26 cellular contexts compared by ENCODE assay signal in genomic region chr2:45622704-45623103, GRCh38.
"Had no signal": no experiment of that assay in that cellular context is flagged by ENCODE, and none has a peak within 500 bp of the region (broad histone marks: within the 10 kb centered on the region; RNA-seq: fewer than 3 reads in every experiment).

No MANE protein-coding gene starts in this region.

- H3K36me3 ChIP-seq: left ventricle myocardium inferior, pancreas, prostate gland, right atrium auricular region, right lobe of liver, stomach, thyroid gland, transverse colon, upper lobe of left lung, vagina had no signal

- H3K27ac Mint-ChIP-seq: mesothelial cell of epicardium; naive B cell; natural killer cell treated with Interleukin-12 subunit alpha and Interleukin-12 subunit beta and Interleukin-15 and Interleukin-18, amount 100 ng/mL, for 72 hours; stimulated activated naive B cell treated with anti-CD40 and anti-IgM and Interleukin-4, amounts not matched to agents 10 μg/mL and 1 μg/mL and 100 μg/mL, for 72 hours had no signal

- H3K4me3 Mint-ChIP-seq: mesothelial cell of epicardium; naive B cell; natural killer cell treated with Interleukin-12 subunit alpha and Interleukin-12 subunit beta and Interleukin-15 and Interleukin-18, amount 100 ng/mL, for 72 hours; stimulated activated naive B cell treated with anti-CD40 and anti-IgM and Interleukin-4, amounts not matched to agents 10 μg/mL and 1 μg/mL and 100 μg/mL, for 72 hours had no signal

- H3K4me3 ChIP-seq: left ventricle myocardium inferior, lung, pancreas, prostate gland, right atrium auricular region, right lobe of liver, smooth muscle cell, stomach, testis, thyroid gland, transverse colon, upper lobe of left lung, vagina had no signal

- H3K27ac ChIP-seq: left ventricle myocardium inferior, pancreas, prostate gland, right atrium auricular region, right lobe of liver, stomach, testis, thyroid gland, transverse colon, upper lobe of left lung, vagina had no signal

- H3K9me3 ChIP-seq: left ventricle myocardium inferior, pancreas, prostate gland, right atrium auricular region, right lobe of liver, stomach, testis, thyroid gland, transverse colon, upper lobe of left lung, vagina had no signal

- H3K36me3 Mint-ChIP-seq: mesothelial cell of epicardium; naive B cell; natural killer cell treated with Interleukin-12 subunit alpha and Interleukin-12 subunit beta and Interleukin-15 and Interleukin-18, amount 100 ng/mL, for 72 hours; stimulated activated naive B cell treated with anti-CD40 and anti-IgM and Interleukin-4, amounts not matched to agents 10 μg/mL and 1 μg/mL and 100 μg/mL, for 72 hours had no signal

- H3K4me1 ChIP-seq: left ventricle myocardium inferior, prostate gland, right atrium auricular region, testis, thyroid gland, transverse colon, vagina had no signal

- H3K9me3 Mint-ChIP-seq: mesothelial cell of epicardium; naive B cell; natural killer cell treated with Interleukin-12 subunit alpha and Interleukin-12 subunit beta and Interleukin-15 and Interleukin-18, amount 100 ng/mL, for 72 hours; stimulated activated naive B cell treated with anti-CD40 and anti-IgM and Interleukin-4, amounts not matched to agents 10 μg/mL and 1 μg/mL and 100 μg/mL, for 72 hours had no signal

- ATAC-seq: natural killer cell treated with Interleukin-12 subunit alpha and Interleukin-12 subunit beta and Interleukin-15 and Interleukin-18, amount 100 ng/mL, for 72 hours; pancreas; right lobe of liver; stimulated activated naive B cell treated with anti-CD40 and anti-IgM and Interleukin-4, amounts not matched to agents 10 μg/mL and 1 μg/mL and 100 μg/mL, for 72 hours; stimulated activated naive CD8-positive, alpha-beta T cell treated with anti-CD3 and anti-CD28 coated beads, Interleukin-15, Interleukin-2, amounts not matched to agents 100 U/mL and 50 U/mL, for 24 hours had no signal

- DNase-seq: hippocampal formation; kidney; left ventricle myocardium inferior; mesendoderm; naive B cell; pancreas; posterior cingulate gyrus; right lobe of liver; stimulated activated CD4-positive, alpha-beta T cell treated with anti-CD3 and anti-CD28 coated beads, Interleukin-1b, Interleukin-23, amount 100 ng/mL, for 48 hours; stimulated activated CD4-positive, alpha-beta T cell treated with anti-CD3 and anti-CD28 coated beads, Interleukin-2, amount 100 ng/mL, for 48 hours; stimulated activated CD4-positive, alpha-beta T cell treated with anti-CD3 and anti-CD28 coated beads, Interleukin-4, amount 100 ng/mL, for 4 hours; stimulated activated CD8-positive, alpha-beta memory T cell treated with anti-CD3 and anti-CD28 coated beads, Interleukin-4, amount 100 ng/mL, for 48 hours; stimulated activated naive B cell treated with anti-CD40 and anti-IgM and Interleukin-4, amounts not matched to agents 10 μg/mL and 1 μg/mL and 100 μg/mL, for 72 hours; stimulated activated naive CD8-positive, alpha-beta T cell treated with anti-CD3 and anti-CD28 coated beads, Interleukin-15, Interleukin-2, amounts not matched to agents 100 U/mL and 50 U/mL, for 24 hours; stomach; testis; thyroid gland; transverse colon; upper lobe of left lung had no signal

- H3K4me1 Mint-ChIP-seq: mesothelial cell of epicardium; naive B cell; stimulated activated naive B cell treated with anti-CD40 and anti-IgM and Interleukin-4, amounts not matched to agents 10 μg/mL and 1 μg/mL and 100 μg/mL, for 72 hours had no signal

- H3K4me2 ChIP-seq: smooth muscle cell had no signal

- H3K27me3 ChIP-seq: pancreas, right atrium auricular region, right lobe of liver, stomach, testis, thyroid gland, transverse colon, upper lobe of left lung, vagina had no signal
